Comparison of ENCODE assay signal across 8 cellular contexts in the genomic region with DNA sequence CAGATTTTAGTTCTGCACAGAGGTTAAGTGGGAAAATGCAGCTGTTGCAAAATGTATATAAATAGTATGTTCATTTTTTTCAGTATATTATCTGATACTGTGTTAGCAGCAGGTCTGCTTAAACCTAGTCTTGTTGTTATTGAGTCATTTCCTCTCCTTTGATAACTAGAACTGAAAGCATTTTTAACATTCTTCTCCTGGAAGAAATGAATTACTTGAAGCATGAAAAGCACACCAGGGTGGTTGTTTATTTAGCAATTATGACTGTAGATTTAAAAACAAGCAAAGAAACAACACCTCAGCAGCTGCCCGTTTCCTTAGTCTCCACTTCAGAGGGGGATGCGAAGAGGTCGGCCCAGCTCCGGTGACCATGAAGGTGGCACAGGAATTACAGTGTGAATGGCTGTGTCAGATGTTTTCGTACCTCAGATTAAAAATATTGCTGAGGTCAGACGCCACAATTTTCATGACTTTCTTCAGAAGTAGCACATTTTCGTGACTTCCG. TPM values are rescaled to one million over a fixed set of nuclear protein-coding genes. Genes with fewer than 3 reads are reported as not detected.
DNase-seq lines count a peak whose midpoint lies in the region; ATAC-seq and TF ChIP-seq lines count a peak whose summit lies in the region.

No MANE protein-coding gene starts in this region.

- H3K14ac ChIP-seq in IMR-90 (replicated peaks; ENCODE audit: low read depth, low read length): peak overlapping the region; percentile 38; the same call in 1 of the 2 replicates

- H2AFZ ChIP-seq in IMR-90 (replicated peaks; ENCODE audit: low read length, poor library complexity): no peak overlapping the region

- H3K4me1 Mint-ChIP-seq in Caco-2 (ENCODE audit: low read depth, unreplicated experiment): peaks cover 34% of the 10 kb centered on the region
- H3K4me1 Mint-ChIP-seq in activated naive CD4-positive, alpha-beta T cell treated with anti-CD3 and anti-CD28 coated beads for 36 hours (ENCODE audit: low read depth): peaks cover 37% of the 10 kb centered on the region
- H3K4me1 Mint-ChIP-seq in mesothelial cell of epicardium: peaks cover 38% of the 10 kb centered on the region

- BruUV-seq in Caco-2 (replicated peaks; lab: Mats Ljungman, UMichigan) (no TSS peak), IMR-90 (replicated peaks; lab: Mats Ljungman, UMichigan) (TSS peak; percentile 74)

- peaks cover 13% of the 10 kb centered on the region for H3K9me1 ChIP-seq in IMR-90 (ENCODE audit: insufficient read depth, low read length)

- POLR2A ChIA-PET in Caco-2 (lab: Charles Lee): interaction anchor here (0.6 kb wide), 1 partner anchor 65 kb away, joined by 3 read pairs; no protein-coding TSS in a partner anchor
- POLR2A ChIA-PET in IMR-90 (lab: Charles Lee; ENCODE audit: unreplicated experiment): no interaction called here

- no peaks in the 10 kb centered on the region for H3K9me3 Mint-ChIP-seq in Caco-2 (ENCODE audit: unreplicated experiment)
- H3K9me3 Mint-ChIP-seq in activated naive CD4-positive, alpha-beta T cell treated with anti-CD3 and anti-CD28 coated beads for 36 hours: no peaks in the 10 kb centered on the region
- no peaks in the 10 kb centered on the region for H3K9me3 Mint-ChIP-seq in mesothelial cell of epicardium

- H3K56ac ChIP-seq in IMR-90 (ENCODE audit: extremely low read depth, insufficient read depth, low read length): peak overlapping the region; percentile 22; the same call in 1 of the 2 replicates

- peak overlapping the region; percentile 91 for H2BK5ac ChIP-seq in IMR-90 (ENCODE audit: low read depth, low read length, poor library complexity, severe bottlenecking)

- TF ChIP-seq CTCF in Caco-2 (IDR thresholded peaks at IDR 0.05; ENCODE audit: insufficient read depth in 1 of 2, low read depth in 1 of 2, low read length in 1 of 2, severe bottlenecking in 1 of 2, unreplicated experiment in 1 of 2): no peak
- TF ChIP-seq CTCF in IMR-90 (conservative IDR thresholded peaks at IDR 0.05; ENCODE audit: low read depth, low read length): no peak
- no peak for TF ChIP-seq CTCF in mesothelial cell of epicardium (IDR thresholded peaks at IDR 0.05; ENCODE audit: unreplicated experiment)

- H4K20me1 ChIP-seq in IMR-90 (ENCODE audit: insufficient read depth, low read length): peaks cover 4% of the 10 kb centered on the region; the same call in 1 of the 2 replicates

- H3K27me3 Mint-ChIP-seq in Caco-2 (ENCODE audit: insufficient read depth, unreplicated experiment) (no peaks in the 10 kb centered on the region), mesothelial cell of epicardium (ENCODE audit: low read depth) (no peaks in the 10 kb centered on the region)
- H3K27me3 Mint-ChIP-seq in activated naive CD4-positive, alpha-beta T cell treated with anti-CD3 and anti-CD28 coated beads for 36 hours (ENCODE audit: low read depth): peaks cover 6% of the 10 kb centered on the region

- peak overlapping the region; percentile 11 for H4K5ac ChIP-seq in IMR-90 (ENCODE audit: low read depth, low read length)

- 80% methylated on average over 3 of the region's 8 CpGs; no CpG with 5 or more reads in 1 of the 2 experiments for WGBS in IMR-90 (ENCODE audit: extremely low coverage in 2 of 2, insufficient read length in 1 of 2), 2 experiments

- CTCF ChIA-PET in Caco-2 (lab: Charles Lee): interaction anchor here (1.9 kb wide), 1 partner anchor 99 kb away, joined by 7 read pairs; no protein-coding TSS in a partner anchor
- CTCF ChIA-PET in IMR-90 (lab: Yijun Ruan, JAX): interaction anchor here (0.6 to 1.1 kb wide), 3 partner anchors 21 to 948 kb away, joined by 3 to 4 read pairs (median 4); no protein-coding TSS in a partner anchor
- CTCF ChIA-PET in activated naive CD4-positive, alpha-beta T cell treated with anti-CD3 and anti-CD28 coated beads for 36 hours (lab: Charles Lee): interaction anchor here (0.5 to 3.5 kb wide), 9 partner anchors 9 to 571 kb away, joined by 3 to 16 read pairs (median 3); no protein-coding TSS in a partner anchor

- intact Hi-C loops in Caco-2 (cut with micrococcal nuclease; ENCODE audit: unreplicated experiment): loop anchor here (1.0 kb wide), 1 partner anchor 13 kb away; no protein-coding TSS in a partner anchor
- intact Hi-C loops in IMR-90 (cut with micrococcal nuclease): loop anchor here (2.0 kb wide), 1 partner anchor 66 kb away; the partner anchor contains the start of gene DCBLD1
- intact Hi-C loops in activated naive CD4-positive, alpha-beta T cell treated with anti-CD3 and anti-CD28 coated beads for 36 hours (cut with micrococcal nuclease): loop anchor here (1.0 to 10.0 kb wide), 6 partner anchors 20 to 1294 kb away; partner anchors contain the start of genes DCBLD1, GOPC, NUS1 and TSPYL4

- peaks cover 6% of the 10 kb centered on the region for H3K36me3 ChIP-seq in Caco-2 (ENCODE audit: control insufficient read depth, insufficient read depth, low read length)
- H3K36me3 ChIP-seq in IMR-90 (ENCODE audit: control insufficient read depth, insufficient read depth, low read length): peaks cover 20% of the 10 kb centered on the region

- H2AK5ac ChIP-seq in IMR-90 (ENCODE audit: low read depth, low read length): peak overlapping the region; percentile 53; the same call in 1 of the 2 replicates

- H3K27me3 ChIP-seq in Caco-2 (replicated peaks; ENCODE audit: control insufficient read depth, insufficient read depth, low read length) (no peaks in the 10 kb centered on the region), IMR-90 (ENCODE audit: control insufficient read depth, insufficient read depth, low read length) (no peaks in the 10 kb centered on the region)

- H3K4me3 Mint-ChIP-seq in Caco-2 (ENCODE audit: unreplicated experiment) (no peak overlapping the region), mesothelial cell of epicardium (no peak overlapping the region)
- peak overlapping the region; percentile 67 for H3K4me3 Mint-ChIP-seq in activated naive CD4-positive, alpha-beta T cell treated with anti-CD3 and anti-CD28 coated beads for 36 hours

- H3K9ac ChIP-seq in IMR-90 (ENCODE audit: low read depth, low read length): no peak overlapping the region

- in situ Hi-C loops in IMR-90 (cut with MboI; ENCODE audit: low sequenced_read_pairs): no loop called here

- peaks cover 0 to 39% of the 10 kb centered on the region in 2 experiments; a peak in 2 of 4 replicates for H3K79me1 ChIP-seq in IMR-90 (ENCODE audit: low read depth in 1 of 2, low read length in 2 of 2)

- H3K18ac ChIP-seq in IMR-90 (ENCODE audit: low read depth, low read length): peak overlapping the region; percentile 32

- H3K27ac ChIP-seq in IMR-90 (ENCODE audit: insufficient read depth, low read length): peak overlapping the region; percentile 47; the same call in 1 of the 2 replicates

- peak overlapping the region; percentile 44 for H2BK120ac ChIP-seq in IMR-90 (ENCODE audit: low read depth, low read length)

- TF ChIP-seq RAD21 in IMR-90 (IDR thresholded peaks at IDR 0.05; ENCODE audit: low read length): no peak

- peaks cover 61% of the 10 kb centered on the region for H3K4me1 ChIP-seq in Caco-2
- peaks cover 22% of the 10 kb centered on the region for H3K4me1 ChIP-seq in IMR-90 (ENCODE audit: control insufficient read depth, insufficient read depth, low read length)

- dilution Hi-C loops in IMR-90 (cut with HindIII; ENCODE audit: low sequenced_read_pairs, unreplicated experiment): no loop called here

- H3K9me3 ChIP-seq in Caco-2 (no peaks in the 10 kb centered on the region), IMR-90 (ENCODE audit: control insufficient read depth, insufficient read depth, low read length) (no peaks in the 10 kb centered on the region)

- H3K4me3 ChIP-seq in Caco-2 (ENCODE audit: low read depth, low read length) (no peak overlapping the region), IMR-90 (ENCODE audit: insufficient read depth, low read depth, low read length) (no peak overlapping the region)

- H4K8ac ChIP-seq in IMR-90 (ENCODE audit: low read depth in 2 of 2, low read length in 2 of 2): peak overlapping the region in 1 of 2 experiments; percentile 84; a peak in 3 of 4 replicates

- peak overlapping the region; percentile 57 for H3K4ac ChIP-seq in IMR-90 (ENCODE audit: low read depth, low read length)

- H3K23ac ChIP-seq in IMR-90 (ENCODE audit: low read depth, low read length): peak overlapping the region; percentile 53; the same call in 1 of the 2 replicates

- ATAC-seq in IMR-90 (ENCODE audit: low read depth) (peak; percentile 57), GM18873 (IDR thresholded peaks at IDR 0.05; ENCODE audit: low FRiP score, unreplicated experiment) (no peak), GM21526 (IDR thresholded peaks at IDR 0.05; ENCODE audit: low FRiP score, unreplicated experiment) (no peak)

- peak overlapping the region; percentile 24; the same call in 2 of the 3 replicates for H2BK15ac ChIP-seq in IMR-90 (ENCODE audit: low read depth, low read length)

- H3K36me3 Mint-ChIP-seq in Caco-2 (ENCODE audit: insufficient read depth, unreplicated experiment) (peaks cover 60% of the 10 kb centered on the region), mesothelial cell of epicardium (peaks cover 16% of the 10 kb centered on the region)
- peaks cover 2% of the 10 kb centered on the region for H3K36me3 Mint-ChIP-seq in activated naive CD4-positive, alpha-beta T cell treated with anti-CD3 and anti-CD28 coated beads for 36 hours (ENCODE audit: low read depth)

- H3K4me2 ChIP-seq in IMR-90 (ENCODE audit: low read depth, low read length): peak overlapping the region; percentile 56

- no peak for TF ChIP-seq POLR2A in IMR-90 (IDR thresholded peaks at IDR 0.05; ENCODE audit: low read depth, low read length)

- no peak overlapping the region for H2AK9ac ChIP-seq in IMR-90 (replicated peaks; ENCODE audit: low read depth, low read length, poor library complexity)

- peak overlapping the region; percentile 83 for H2BK20ac ChIP-seq in IMR-90 (ENCODE audit: low read depth, low read length)

- H4K91ac ChIP-seq in IMR-90 (ENCODE audit: insufficient read depth, low read depth, low read length): peak overlapping the region; percentile 46

- DNase-seq in Caco-2 (no peak), IMR-90 (peak; percentile 73), mesothelial cell of epicardium (ENCODE audit: low spot score in 2 of 2, unreplicated experiment in 2 of 2) (no peak), cerebellum (ENCODE audit: low spot score) (no peak), superior temporal gyrus (ENCODE audit: extremely low spot score) (no peak)
- peak; percentile 38 for DNase-seq in activated naive CD4-positive, alpha-beta T cell treated with anti-CD3 and anti-CD28 coated beads for 36 hours

- peak overlapping the region; percentile 40 for H3K27ac Mint-ChIP-seq in Caco-2 (ENCODE audit: unreplicated experiment)
- no peak overlapping the region for H3K27ac Mint-ChIP-seq in activated naive CD4-positive, alpha-beta T cell treated with anti-CD3 and anti-CD28 coated beads for 36 hours
- H3K27ac Mint-ChIP-seq in mesothelial cell of epicardium: peak overlapping the region; percentile 79

RNA-seq across cellular contexts. Expression of gene GOPC, which starts 53.5 kb away (rescaled TPM):
- total RNA-seq in Caco-2 (2022) (29.0 and 29.6 TPM in 2 replicates), IMR-90 (2012; rRNA removed) (23.8 and 50.3 TPM in 2 replicates), mesothelial cell of epicardium (46.1 to 47.3 TPM (median 47.0 TPM) in 3 replicates), cerebellum (43.4 TPM)
- polyA plus RNA-seq in IMR-90 (2012; rRNA removed): 18.6 and 23.4 TPM in 2 replicates
- polyA plus RNA-seq in IMR-90 (2012; cell fraction: cytosol; rRNA removed): 5.3 and 7.8 TPM in 2 replicates
- 7.5 and 42.5 TPM in 2 replicates for polyA plus RNA-seq in IMR-90 (2012; cell fraction: nucleus; rRNA removed; ENCODE audit: low replicate concordance)
- total RNA-seq in activated naive CD4-positive, alpha-beta T cell treated with anti-CD3 and anti-CD28 coated beads for 36 hours: 1 to 10 TPM; 7.2 to 7.5 TPM

Comparison
In these comparisons a context has a peak if more than half of its experiments do, and no peak if none do; other contexts are left out.
1. DNase-seq: peak in IMR-90 (single experiment) and activated naive CD4-positive, alpha-beta T cell treated with anti-CD3 and anti-CD28 coated beads for 36 hours (single experiment); none in Caco-2 (0 of 2), mesothelial cell of epicardium (0 of 2), cerebellum (single experiment) and superior temporal gyrus (single experiment).